Comparison of ENCODE assay signal across 28 cellular contexts in the genomic region with DNA sequence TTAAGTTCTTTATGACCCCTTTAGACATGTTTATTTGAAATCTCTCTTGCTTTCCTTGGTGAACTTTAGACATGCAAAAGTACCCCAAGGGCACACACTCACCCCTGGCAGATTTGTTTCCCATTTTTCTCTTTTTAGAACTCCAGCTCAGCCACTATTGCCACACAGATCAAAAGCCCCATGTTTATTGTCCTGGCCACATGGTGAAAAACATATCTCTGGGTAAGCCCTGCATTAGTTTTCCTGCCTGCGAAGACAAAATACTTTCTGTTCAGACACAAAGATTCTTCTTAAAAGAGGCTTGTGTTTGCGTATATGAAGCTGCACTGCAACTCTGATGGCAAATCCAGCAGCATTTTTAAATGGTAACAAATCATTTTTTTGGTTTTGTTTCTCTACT.
DNase-seq lines count a peak whose midpoint lies in the region; ATAC-seq and TF ChIP-seq lines count a peak whose summit lies in the region.
"Had no signal": no experiment of that assay in that cellular context is flagged by ENCODE, and none has a peak within 500 bp of the region (broad histone marks: within the 10 kb centered on the region; RNA-seq: fewer than 3 reads in every experiment).

No MANE protein-coding gene starts in this region.

- no peaks in the 10 kb centered on the region for H3K9me3 Mint-ChIP-seq in neural crest cell

- no peak overlapping the region for H3K4me3 Mint-ChIP-seq in neural crest cell
- H3K4me3 Mint-ChIP-seq: CD4-positive, CD25-positive, alpha-beta regulatory T cell; central memory CD8-positive, alpha-beta T cell; dendritic cell treated with granulocyte-macrophage colony-stimulating factor and Interleukin-4, amounts not matched to agents 40 ng/mL and 50 ng/mL, for 4 days had no signal

- ATAC-seq in GM21447 (IDR thresholded peaks at IDR 0.05; ENCODE audit: unreplicated experiment): no peak
- no peak for ATAC-seq in GM21367 (IDR thresholded peaks at IDR 0.05; ENCODE audit: unreplicated experiment)
- ATAC-seq: A549; foreskin keratinocyte; left cardiac atrium; stimulated activated naive CD8-positive, alpha-beta T cell treated with anti-CD3 and anti-CD28 coated beads, Interleukin-15, Interleukin-2, amounts not matched to agents 100 U/mL and 50 U/mL, for 24 hours had no signal

- peaks cover 7% of the 10 kb centered on the region for H3K4me1 Mint-ChIP-seq in neural crest cell
- H3K4me1 Mint-ChIP-seq: CD4-positive, CD25-positive, alpha-beta regulatory T cell; central memory CD8-positive, alpha-beta T cell had no signal

- H3K27ac Mint-ChIP-seq in neural crest cell (ENCODE audit: unreplicated experiment): peak overlapping the region; percentile 57
- H3K27ac Mint-ChIP-seq: CD4-positive, CD25-positive, alpha-beta regulatory T cell; dendritic cell treated with granulocyte-macrophage colony-stimulating factor and Interleukin-4, amounts not matched to agents 40 ng/mL and 50 ng/mL, for 4 days had no signal

- DNase-seq in EL: peak; percentile 16
- peak; percentile 43 for DNase-seq in NCI-H69 (lab: John Stamatoyannopoulos, UW)
- DNase-seq in fibroblast of gingiva (ENCODE audit: low read depth): peak; percentile 31
- DNase-seq in neural crest cell (ENCODE audit: low read depth, low spot score): no peak
- no peak for DNase-seq in GM19240 (ENCODE audit: insufficient read length, low spot score)
- DNase-seq in GM20000 (ENCODE audit: low spot score): no peak
- DNase-seq: activated CD4-positive, alpha-beta T cell treated with anti-CD3 and anti-CD28 coated beads, Interleukin-2, amount 50 U/mL, for 48 hours; activated CD4-positive, CD25-positive, alpha-beta regulatory T cell treated with anti-CD3 and anti-CD28 coated beads, Interleukin-2, amount 50 U/mL, for 72 hours; activated naive CD4-positive, alpha-beta T cell; activated T-cell treated with anti-CD3 and anti-CD28 coated beads, Interleukin-2, amount 50 U/mL, for 48 hours; AML-193; CD4-positive, CD25-positive, alpha-beta regulatory T cell; DND-41; erythroblast; hippocampal formation; left cardiac atrium; NCI-H1092; NCI-H1694 treated with DMSO at 0.1 percent for 48 hours; stimulated activated CD4-positive, alpha-beta T cell treated with anti-CD3 and anti-CD28 coated beads, Interleukin-1b, Interleukin-23, amount 100 ng/mL, for 48 hours; stimulated activated naive CD8-positive, alpha-beta T cell treated with anti-CD3 and anti-CD28 coated beads, Interleukin-15, Interleukin-2, amounts not matched to agents 100 U/mL and 50 U/mL, for 24 hours; T-helper 1 cell; testis had no signal

- no peaks in the 10 kb centered on the region for H3K27me3 Mint-ChIP-seq in neural crest cell (ENCODE audit: low read depth)
- H3K27me3 Mint-ChIP-seq: CD4-positive, CD25-positive, alpha-beta regulatory T cell; central memory CD8-positive, alpha-beta T cell; dendritic cell treated with granulocyte-macrophage colony-stimulating factor and Interleukin-4, amounts not matched to agents 40 ng/mL and 50 ng/mL, for 4 days had no signal

- TF ChIP-seq CTCF in neural crest cell (conservative IDR thresholded peaks at IDR 0.05): no peak
- TF ChIP-seq CTCF in GM20000 (IDR thresholded peaks at IDR 0.05; ENCODE audit: extremely low read depth, missing control alignments): no peak

- no peaks in the 10 kb centered on the region for H3K36me3 Mint-ChIP-seq in neural crest cell (ENCODE audit: low read depth)
- H3K36me3 Mint-ChIP-seq: CD4-positive, CD25-positive, alpha-beta regulatory T cell had no signal

Comparison
In these comparisons a context has a peak if more than half of its experiments do, and no peak if none do; other contexts are left out.
1. DNase-seq: peak in EL (single experiment), NCI-H69 (single experiment) and fibroblast of gingiva (single experiment); none in neural crest cell (single experiment), GM19240 (single experiment) and GM20000 (single experiment).